ENCODE assay signal across 8 cellular contexts in genomic region chr3:39407259-39407629, GRCh38. TPM values are rescaled to one million over a fixed set of nuclear protein-coding genes. Genes with fewer than 3 reads are reported as not detected.
DNase-seq lines count a peak whose midpoint lies in the region; ATAC-seq and TF ChIP-seq lines count a peak whose summit lies in the region.

No MANE protein-coding gene starts in this region.

- H3K4me1 ChIP-seq in adipocyte (ENCODE audit: control insufficient read depth, insufficient read depth, low read length) (peaks cover 29% of the 10 kb centered on the region), testis (peaks cover 5% of the 10 kb centered on the region)

- H3K9me3 ChIP-seq in adipocyte (ENCODE audit: control insufficient read depth, low read length) (no peaks in the 10 kb centered on the region), testis (no peaks in the 10 kb centered on the region)

- peak overlapping the region; percentile 100 for H3K9ac ChIP-seq in adipocyte (ENCODE audit: low read length)

- ATAC-seq in GM18868 (IDR thresholded peaks at IDR 0.05; ENCODE audit: unreplicated experiment) = no peak

- H3K36me3 ChIP-seq in adipocyte (ENCODE audit: control insufficient read depth, insufficient read depth, low read length, severe bottlenecking) (peaks cover 46% of the 10 kb centered on the region), testis (ENCODE audit: low read depth, missing control alignments) (no peaks in the 10 kb centered on the region)

- 3 to 4% methylated on average over 9 of the region's 9 CpGs for WGBS in testis, 2 donors

- no peak for DNase-seq in T-helper 1 cell
- DNase-seq in adipocyte (ENCODE audit: low read depth) = peak; percentile 46
- peak; percentile 21 for DNase-seq in kidney glomerular epithelial cell (lab: John Stamatoyannopoulos, UW)
- no peak for DNase-seq in testis
- DNase-seq in stimulated activated CD4-positive, alpha-beta T cell treated with anti-CD3 and anti-CD28 coated beads, Interleukin-4, amount 100 ng/mL, for 4 hours = no peak
- no peak for DNase-seq in putamen (ENCODE audit: low spot score)

- intact Hi-C loops in testis (cut with DNase I; ENCODE audit: low total_unique reads) = no loop called here

- H3K4me1 Mint-ChIP-seq in T-helper 1 cell treated with Interleukin-12 subunit alpha and Interleukin-12 subunit beta and Interleukin-4 antibody, amounts not matched to agents 30 μg/mL and 1 μg/mL, for 36 hours (ENCODE audit: low read depth) = peaks cover 35% of the 10 kb centered on the region

- H3K27me3 Mint-ChIP-seq in T-helper 1 cell treated with Interleukin-12 subunit alpha and Interleukin-12 subunit beta and Interleukin-4 antibody, amounts not matched to agents 30 μg/mL and 1 μg/mL, for 36 hours (ENCODE audit: low read depth) = no peaks in the 10 kb centered on the region

- H3K36me3 Mint-ChIP-seq in T-helper 1 cell treated with Interleukin-12 subunit alpha and Interleukin-12 subunit beta and Interleukin-4 antibody, amounts not matched to agents 30 μg/mL and 1 μg/mL, for 36 hours (ENCODE audit: low read depth) = peaks cover 50% of the 10 kb centered on the region

- H3K27ac ChIP-seq in testis = peak overlapping the region; percentile 74 to 83

- peak overlapping the region; percentile 94 for H3K4me3 Mint-ChIP-seq in T-helper 1 cell treated with Interleukin-12 subunit alpha and Interleukin-12 subunit beta and Interleukin-4 antibody, amounts not matched to agents 30 μg/mL and 1 μg/mL, for 36 hours

- no peaks in the 10 kb centered on the region for H3K9me3 Mint-ChIP-seq in T-helper 1 cell treated with Interleukin-12 subunit alpha and Interleukin-12 subunit beta and Interleukin-4 antibody, amounts not matched to agents 30 μg/mL and 1 μg/mL, for 36 hours

- peak overlapping the region; percentile 94 for H3K27ac Mint-ChIP-seq in T-helper 1 cell treated with Interleukin-12 subunit alpha and Interleukin-12 subunit beta and Interleukin-4 antibody, amounts not matched to agents 30 μg/mL and 1 μg/mL, for 36 hours

- H3K4me3 ChIP-seq in adipocyte (ENCODE audit: low read length) (peak overlapping the region; percentile 99), testis (peak overlapping the region; percentile 76 to 85)

- TF ChIP-seq CTCF in testis (IDR thresholded peaks at IDR 0.05) = no peak

- no peaks in the 10 kb centered on the region for H3K27me3 ChIP-seq in adipocyte (replicated peaks; ENCODE audit: control insufficient read depth, insufficient read depth, low read length)
- H3K27me3 ChIP-seq in testis = no peaks in the 10 kb centered on the region

- no peak for TF ChIP-seq POLR2A in testis (IDR thresholded peaks at IDR 0.05)

RNA-seq across cellular contexts. Expression of gene RPSA, which starts 0.7 kb away (rescaled TPM):
- 100 to 1,000 TPM; 387 to 661 TPM for total RNA-seq in testis
- 858 TPM for polyA plus RNA-seq in testis (ENCODE audit: insufficient read depth, low read depth, low replicate concordance)

RNA-seq across cellular contexts. Expression of gene SLC25A38, which starts 24.1 kb away (rescaled TPM):
- total RNA-seq in testis = 10 to 100 TPM; 46.1 to 52.9 TPM
- polyA plus RNA-seq in testis (ENCODE audit: insufficient read depth, low read depth, low replicate concordance) = 41.8 TPM

Comparison
In these comparisons a context has a peak if more than half of its experiments do, and no peak if none do; other contexts are left out.
1. DNase-seq: peak in adipocyte (single experiment) and kidney glomerular epithelial cell (single experiment); none in T-helper 1 cell (0 of 5), testis (single experiment), stimulated activated CD4-positive, alpha-beta T cell treated with anti-CD3 and anti-CD28 coated beads, Interleukin-4, amount 100 ng/mL, for 4 hours (0 of 2) and putamen (single experiment).